1 cellular context compared by ENCODE assay signal in genomic region chr5:127019928-127020327, GRCh38.
A peak's percentile ranks its signal among the peaks of the same experiment; 100 is the strongest.
TF ChIP-seq lines count a peak whose summit lies in the region.

No MANE protein-coding gene starts in this region.

TF ChIP-seq in GM12878, 131 proteins besides CTCF, POLR2A, EP300 and RAD21 (continued from another document):
- TF ChIP-seq ZNF687 (IDR thresholded peaks at IDR 0.05) (peak; percentile 13; the same call in 1 of the 2 replicates), IKZF1 (conservative IDR thresholded peaks at IDR 0.05) (peak; percentile 46), YBX1 (IDR thresholded peaks at IDR 0.05) (no peak), SKIL (IDR thresholded peaks at IDR 0.05; ENCODE audit: low read depth, poor library complexity, severe bottlenecking) (peak; percentile 25), RUNX3 (IDR thresholded peaks at IDR 0.05; ENCODE audit: low read length) (peak; percentile 18; the same call in 1 of the 2 replicates)
